In genomic region chr2:227503433-227504406, GRCh38 we compare ENCODE assay signal across 1 cellular context.
TF ChIP-seq lines count a peak whose summit lies in the region.

No MANE protein-coding gene starts in this region.

TF ChIP-seq in K562, 482 proteins besides CTCF, POLR2A, EP300 and RAD21 (continued from another document and continues in another):
- TF ChIP-seq PRDM10 (IDR thresholded peaks at IDR 0.05; ENCODE audit: partially characterized antibody) (no peak), ZNF561 (CRISPR knock-in tag; conservative IDR thresholded peaks at IDR 0.05) (no peak), RHOXF2B (CRISPR knock-in tag; conservative IDR thresholded peaks at IDR 0.05) (no peak), TCF15 (CRISPR knock-in tag; IDR thresholded peaks at IDR 0.05) (no peak), NFE2 (IDR thresholded peaks at IDR 0.05; ENCODE audit: low read depth) (peak; percentile 54), E2F8 (IDR thresholded peaks at IDR 0.05; ENCODE audit: low read depth, partially characterized antibody) (no peak), SUPT5H (IDR thresholded peaks at IDR 0.05) (no peak), PKNOX1 (IDR thresholded peaks at IDR 0.05) (peak; percentile 55), ZBTB40 (IDR thresholded peaks at IDR 0.05) (peak; percentile 62; the same call in 1 of the 2 replicates), ZBTB40 (CRISPR knock-in tag; IDR thresholded peaks at IDR 0.05) (no peak), BACH1 (tag; IDR thresholded peaks at IDR 0.05) (no peak; the same call in 1 of the 2 replicates), DPF2 (IDR thresholded peaks at IDR 0.05) (peak; percentile 78), FOSL1 (tag; conservative IDR thresholded peaks at IDR 0.05) (peak; percentile 73), LCOR (CRISPR knock-in tag; IDR thresholded peaks at IDR 0.05) (peak; percentile 54; the same call in 1 of the 2 replicates), ZNF311 (CRISPR knock-in tag; IDR thresholded peaks at IDR 0.05) (no peak), ZEB2 (IDR thresholded peaks at IDR 0.05) (peak; percentile 66), ZBTB7A (IDR thresholded peaks at IDR 0.05; ENCODE audit: borderline replicate concordance, control insufficient read depth, low read depth, low read length) (peak; percentile 49; the same call in 1 of the 2 replicates), TFAM (CRISPR knock-in tag; conservative IDR thresholded peaks at IDR 0.05) (no peak), POU5F1 (IDR thresholded peaks at IDR 0.05; ENCODE audit: borderline replicate concordance, low read depth, low read length, partially characterized antibody) (no peak), KDM4B (IDR thresholded peaks at IDR 0.05; ENCODE audit: borderline replicate concordance in 2 of 2, low read depth in 1 of 2) (no peak), ZBTB33 (CRISPR knock-in tag; IDR thresholded peaks at IDR 0.05) (no peak), SPI1 (IDR thresholded peaks at IDR 0.05; ENCODE audit: borderline replicate concordance, low read depth, low read length) (no peak), ZNF507 (tag; conservative IDR thresholded peaks at IDR 0.05) (no peak), MEIS2 (IDR thresholded peaks at IDR 0.05; ENCODE audit: partially characterized antibody) (peak; percentile 27), CUX1 (CRISPR knock-in tag; IDR thresholded peaks at IDR 0.05) (no peak), MXD1 (CRISPR knock-in tag; IDR thresholded peaks at IDR 0.05; ENCODE audit: borderline replicate concordance, poor library complexity, severe bottlenecking) (no peak), EHMT2 (IDR thresholded peaks at IDR 0.05) (peak; percentile 61), FOXJ3 (CRISPR knock-in tag; IDR thresholded peaks at IDR 0.05) (no peak)
